22 cellular contexts compared by ENCODE assay signal in genomic region chr4:54723786-54724185, GRCh38.
A peak's percentile ranks its signal among the peaks of the same experiment; 100 is the strongest.
DNase-seq lines count a peak whose midpoint lies in the region; ATAC-seq and TF ChIP-seq lines count a peak whose summit lies in the region.
"Had no signal": no experiment of that assay in that cellular context is flagged by ENCODE, and none has a peak within 500 bp of the region (broad histone marks: within the 10 kb centered on the region; RNA-seq: fewer than 3 reads in every experiment).

No MANE protein-coding gene starts in this region.

- no peak overlapping the region for H3K27ac ChIP-seq in breast epithelium
- H3K27ac ChIP-seq: A549 had no signal

- no peaks in the 10 kb centered on the region for H3K27me3 ChIP-seq in breast epithelium

- H3K4me1 ChIP-seq in breast epithelium, result no peaks in the 10 kb centered on the region
- H3K4me1 ChIP-seq: A549 had no signal

- DNase-seq in NCI-H2171 treated with DMSO at 0.1 percent for 48 hours (lab: John Stamatoyannopoulos, UW), result peak; percentile 18
- no peak for DNase-seq in NCI-H2171 (lab: John Stamatoyannopoulos, UW)
- DNase-seq in NCI-H146 treated with DMSO at 0.1 percent for 48 hours (lab: John Stamatoyannopoulos, UW; ENCODE audit: unreplicated experiment), result peak; percentile 29
- peak; percentile 78 for DNase-seq in NCI-H2081 treated with DMSO at 0.1 percent for 48 hours (lab: John Stamatoyannopoulos, UW)
- DNase-seq in NOMO-1 treated with DMSO at 0.1 percent for 48 hours (lab: John Stamatoyannopoulos, UW; ENCODE audit: unreplicated experiment), result no peak
- no peak for DNase-seq in breast epithelium (ENCODE audit: low spot score in 2 of 2)
- no peak for DNase-seq in activated CD8-positive, alpha-beta memory T cell treated with anti-CD3 and anti-CD28 coated beads, Interleukin-2, amount 50 U/mL, for 48 hours
- DNase-seq: 8988T; ACHN; C1 segment of cervical spinal cord; Calu3; CD4-positive, alpha-beta memory T cell; COR-L47; DMS79; EL; GDM1; H9 had no signal

- no peak for ATAC-seq in SK-N-SH treated with all-trans-retinoic acid at 6 μM for 48 hours
- ATAC-seq: A549, GM12878, HCT116 had no signal

- TF ChIP-seq POLR2A in breast epithelium (IDR thresholded peaks at IDR 0.05), result no peak

- no peak for TF ChIP-seq CTCF in breast epithelium (IDR thresholded peaks at IDR 0.05)

- H3K36me3 ChIP-seq in breast epithelium, result no peaks in the 10 kb centered on the region

- no peak overlapping the region for H3K4me3 ChIP-seq in breast epithelium
- H3K4me3 ChIP-seq: A549, GM12878, GM23338 had no signal

- intact Hi-C loops in breast epithelium (cut with DNase I; ENCODE audit: low total_unique reads), result no loop called here

- no peaks in the 10 kb centered on the region for H3K9me3 ChIP-seq in breast epithelium
- H3K9me3 ChIP-seq: A549 had no signal

TF ChIP-seq in SK-N-SH treated with all-trans-retinoic acid at 6 μM for 48 hours, 23 proteins besides CTCF, POLR2A, EP300 and RAD21:
- no peak for TF ChIP-seq TOX (CRISPR knock-in tag; IDR thresholded peaks at IDR 0.05; ENCODE audit: borderline replicate concordance)
- TF ChIP-seq ISL1 (CRISPR knock-in tag; IDR thresholded peaks at IDR 0.05), result no peak
- TF ChIP-seq OSR1 (CRISPR knock-in tag; IDR thresholded peaks at IDR 0.05), result no peak
- no peak for TF ChIP-seq BACH2 (CRISPR knock-in tag; IDR thresholded peaks at IDR 0.05; ENCODE audit: borderline replicate concordance)
- TF ChIP-seq TCF4 (CRISPR knock-in tag; IDR thresholded peaks at IDR 0.05; ENCODE audit: borderline replicate concordance), result peak; percentile 41; the same call in 1 of the 2 replicates
- TF ChIP-seq CSDC2 (CRISPR knock-in tag; IDR thresholded peaks at IDR 0.05), result no peak
- no peak for TF ChIP-seq ZNF565 (CRISPR knock-in tag; conservative IDR thresholded peaks at IDR 0.05; ENCODE audit: low read depth)
- TF ChIP-seq ZNF70 (CRISPR knock-in tag; IDR thresholded peaks at IDR 0.05), result no peak

Comparison
In these comparisons a context has a peak if more than half of its experiments do, and no peak if none do; other contexts are left out.
1. DNase-seq: peak in NCI-H2171 treated with DMSO at 0.1 percent for 48 hours (single experiment), NCI-H146 treated with DMSO at 0.1 percent for 48 hours (single experiment) and NCI-H2081 treated with DMSO at 0.1 percent for 48 hours (single experiment); none in NCI-H2171 (single experiment), NOMO-1 treated with DMSO at 0.1 percent for 48 hours (single experiment), breast epithelium (0 of 2) and activated CD8-positive, alpha-beta memory T cell treated with anti-CD3 and anti-CD28 coated beads, Interleukin-2, amount 50 U/mL, for 48 hours (single experiment).